Comparison of ENCODE assay signal across 11 cellular contexts in genomic region chr9:122180633-122181032, GRCh38. TPM values are rescaled to one million over a fixed set of nuclear protein-coding genes. Genes with fewer than 3 reads are reported as not detected.
DNase-seq lines count a peak whose midpoint lies in the region; ATAC-seq and TF ChIP-seq lines count a peak whose summit lies in the region.
"Had no signal": no experiment of that assay in that cellular context is flagged by ENCODE, and none has a peak within 500 bp of the region (broad histone marks: within the 10 kb centered on the region; RNA-seq: fewer than 3 reads in every experiment).

No MANE protein-coding gene starts in this region.

- WGBS in sigmoid colon, 2 donors: 58 to 75% methylated on average over 4 of the region's 4 CpGs

- H2AFZ ChIP-seq in fibroblast of lung (ENCODE audit: low read length): no peak overlapping the region

- no peaks in the 10 kb centered on the region for H3K79me2 ChIP-seq in fibroblast of lung (ENCODE audit: control insufficient read depth, insufficient read depth, low read length)

- H3K4me2 ChIP-seq in fibroblast of lung (ENCODE audit: extremely low read depth, insufficient read depth, low read length): peak overlapping the region; percentile 25

- H3K9ac ChIP-seq in fibroblast of lung (ENCODE audit: insufficient read depth, low read length): no peak overlapping the region

- no peak for TF ChIP-seq POLR2A in sigmoid colon (IDR thresholded peaks at IDR 0.05)

- H3K4me1 ChIP-seq in fibroblast of lung (ENCODE audit: control insufficient read depth, extremely low read depth, insufficient read depth, low read length) (no peaks in the 10 kb centered on the region), sigmoid colon (no peaks in the 10 kb centered on the region)

- H3K27ac ChIP-seq in fibroblast of lung (ENCODE audit: insufficient read depth, low read length) (no peak overlapping the region), sigmoid colon (no peak overlapping the region)
- H3K27ac ChIP-seq: WERI-Rb-1 had no signal

- no peak for TF ChIP-seq CTCF in HFF-Myc (IDR thresholded peaks at IDR 0.05; ENCODE audit: low read depth, low read length, missing control alignments)
- TF ChIP-seq CTCF in fibroblast of lung (conservative IDR thresholded peaks at IDR 0.05 in 1 of 2, IDR thresholded peaks at IDR 0.05 in 1 of 2; ENCODE audit: low read depth in 1 of 2, low read length in 2 of 2): no peak
- TF ChIP-seq CTCF in sigmoid colon (IDR thresholded peaks at IDR 0.05): no peak

- peaks cover 19% of the 10 kb centered on the region for H3K27me3 ChIP-seq in fibroblast of lung (ENCODE audit: control insufficient read depth, insufficient read depth, low read length)
- no peaks in the 10 kb centered on the region for H3K27me3 ChIP-seq in sigmoid colon

- no peak for TF ChIP-seq EP300 in sigmoid colon (IDR thresholded peaks at IDR 0.05)

- in situ Hi-C loops in ACHN (cut with HindIII; ENCODE audit: low pct_ligation_motif_present, low pct_unique_long_range_greater_than_20kb, low sequenced_read_pairs): no loop called here

- H3K9me3 ChIP-seq in fibroblast of lung (ENCODE audit: control insufficient read depth, insufficient read depth, low read depth, low read length): no peaks in the 10 kb centered on the region
- no peaks in the 10 kb centered on the region for H3K9me3 ChIP-seq in sigmoid colon

- no peaks in the 10 kb centered on the region for H4K20me1 ChIP-seq in fibroblast of lung (ENCODE audit: control insufficient read depth, extremely low read depth, insufficient read depth, low read length)

- intact Hi-C loops in sigmoid colon (cut with DNase I): no loop called here

- H3K4me3 ChIP-seq in HFF-Myc (replicated peaks; ENCODE audit: low read depth, low read length): no peak overlapping the region
- H3K4me3 ChIP-seq in fibroblast of lung (replicated peaks in 1 of 4; ENCODE audit: control extremely low read depth in 1 of 4, insufficient read depth in 1 of 4, low read depth in 3 of 4, low read length in 4 of 4): no peak overlapping the region
- H3K4me3 ChIP-seq in sigmoid colon: no peak overlapping the region

- H3K36me3 ChIP-seq in fibroblast of lung (ENCODE audit: control insufficient read depth, insufficient read depth, low read length) (no peaks in the 10 kb centered on the region), sigmoid colon (peaks cover 0 to 42% (median 7%) of the 10 kb centered on the region in 4 donors)
- H3K36me3 ChIP-seq: WERI-Rb-1 had no signal

- ATAC-seq in GM21528 (IDR thresholded peaks at IDR 0.05; ENCODE audit: low FRiP score, unreplicated experiment) (no peak), GM18868 (IDR thresholded peaks at IDR 0.05; ENCODE audit: unreplicated experiment) (no peak)

- DNase-seq in ACHN (peak; percentile 22), HFF-Myc (ENCODE audit: extremely low read depth, low read depth) (peak; percentile 44), SHP77 (lab: John Stamatoyannopoulos, UW) (peak; percentile 28 to 75), fibroblast of lung (ENCODE audit: low read depth in 2 of 2) (peak; percentile 59 to 82), DMS79 (lab: John Stamatoyannopoulos, UW) (no peak), sigmoid colon (no peak)
- DNase-seq: glutamatergic neuron, NCI-H187, WERI-Rb-1 had no signal

RNA-seq across cellular contexts. Expression of gene MORN5, which starts 20.9 kb away (rescaled TPM):
- total RNA-seq in fibroblast of lung (0.33 and 0.51 TPM in 2 replicates), sigmoid colon (10 to 100 TPM; 26.5 to 45.7 (median 34.2) TPM)
- polyA plus RNA-seq in fibroblast of lung (not detected in 2 replicates), sigmoid colon (1 to 10 TPM in 2 of 3 donors, not detected in 1; 2.4 to 5.4 TPM)
- polyA plus RNA-seq in fibroblast of lung (2012): not detected in 2 replicates
- not detected in 2 replicates for polyA minus RNA-seq in fibroblast of lung (ENCODE audit: low replicate concordance)

RNA-seq across cellular contexts. Expression of gene NDUFA8, which starts 21.1 kb away (rescaled TPM):
- total RNA-seq in fibroblast of lung (26.6 and 29.0 TPM in 2 replicates), sigmoid colon (100 to 1,000 TPM in 1 of 4 donors, 10 to 100 TPM in 3; 63.9 to 106 (median 88.8) TPM)
- polyA plus RNA-seq in fibroblast of lung (90.2 and 105 TPM in 2 replicates), sigmoid colon (100 to 1,000 TPM in 2 of 3 donors, 10 to 100 TPM in 1; 92.7 to 194 (median 134) TPM)
- 92.1 and 107 TPM in 2 replicates for polyA plus RNA-seq in fibroblast of lung (2012)
- polyA minus RNA-seq in fibroblast of lung (ENCODE audit: low replicate concordance): 24.0 and 24.2 TPM in 2 replicates

RNA-seq across cellular contexts. Expression of gene LHX6, which starts 48.1 kb away (rescaled TPM):
- total RNA-seq in fibroblast of lung (not detected in 2 replicates), sigmoid colon (1 to 10 TPM in 3 of 4 donors, under 1 TPM in 1; 0.99 to 4.7 (median 1.5) TPM)
- polyA plus RNA-seq in fibroblast of lung (0.09 TPM in 1 of 2 replicates, not detected in the other), sigmoid colon (1 to 10 TPM in 1 of 3 donors, under 1 TPM in 2; 0.46 to 2.1 (median 0.60) TPM)
- not detected in 2 replicates for polyA plus RNA-seq in fibroblast of lung (2012)
- polyA minus RNA-seq in fibroblast of lung (ENCODE audit: low replicate concordance): not detected in 2 replicates

Comparison
In these comparisons a context has a peak if more than half of its experiments do, and no peak if none do; other contexts are left out.
1. DNase-seq: peak in ACHN (single experiment), HFF-Myc (single experiment), SHP77 (2 of 2) and fibroblast of lung (2 of 2); none in DMS79 (single experiment) and sigmoid colon (single experiment).
2. RNA of gene MORN5, which starts 20.9 kb away (total RNA-seq): 26.5 to 45.7 TPM in sigmoid colon; 0.33 to 0.51 TPM in fibroblast of lung; every median in the first group is over 10 times any median in the second.